18 cellular contexts compared by ENCODE assay signal in the genomic region with DNA sequence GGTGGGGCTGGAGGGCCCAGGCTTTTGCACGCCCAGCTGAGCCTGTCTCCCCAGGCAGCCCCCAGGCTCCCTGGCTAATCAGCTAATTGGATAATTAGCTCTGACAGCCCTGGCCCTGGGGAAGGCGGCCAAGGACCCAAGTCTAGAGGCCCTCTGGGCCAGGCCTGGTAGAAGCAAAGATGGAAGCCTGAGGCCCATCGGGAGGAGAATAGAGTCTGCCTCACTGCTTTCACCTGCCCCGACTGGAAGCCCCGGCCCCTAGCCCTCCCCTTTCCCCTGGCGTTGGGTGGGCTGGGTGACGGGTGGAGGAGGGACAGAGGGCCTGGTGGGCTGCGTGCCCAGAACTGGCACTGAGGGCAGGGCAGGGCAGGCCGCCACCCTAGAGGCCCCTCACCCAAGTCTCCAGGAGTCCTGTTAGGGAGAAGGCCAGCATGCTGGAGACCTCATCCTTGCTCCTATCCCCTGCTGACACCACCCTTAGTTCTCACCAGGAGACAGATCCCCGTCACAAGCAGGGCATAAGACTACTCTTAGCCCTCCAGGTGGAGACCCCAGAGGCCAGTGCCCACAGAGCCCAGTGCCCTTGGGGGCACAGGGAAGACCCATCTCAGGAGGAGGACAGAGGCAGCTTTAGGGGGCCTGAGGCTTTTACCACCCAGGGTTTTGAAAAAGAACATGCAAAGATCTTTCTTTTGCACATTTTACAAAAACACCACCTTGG. TPM values are rescaled to one million over a fixed set of nuclear protein-coding genes. Genes with fewer than 3 reads are reported as not detected.
A peak's percentile ranks its signal among the peaks of the same experiment; 100 is the strongest.
DNase-seq lines count a peak whose midpoint lies in the region; ATAC-seq, FAIRE-seq and TF ChIP-seq lines count a peak whose summit lies in the region.
"Had no signal": no experiment of that assay in that cellular context is flagged by ENCODE, and none has a peak within 500 bp of the region (broad histone marks: within the 10 kb centered on the region; RNA-seq: fewer than 3 reads in every experiment).

No MANE protein-coding gene starts in this region.

- no TSS peak for BruUV-seq in endothelial cell of umbilical vein (replicated peaks; lab: Mats Ljungman, UMichigan)

- no peak for ATAC-seq in effector memory CD8-positive, alpha-beta T cell (replicated peaks)
- ATAC-seq in GM18517 (IDR thresholded peaks at IDR 0.05; ENCODE audit: unreplicated experiment), result no peak
- ATAC-seq in natural killer cell treated with Interleukin-12 subunit alpha and Interleukin-12 subunit beta and Interleukin-15 and Interleukin-18, amount 100 ng/mL, for 72 hours, result no peak
- ATAC-seq: activated CD8-positive, alpha-beta T cell treated with anti-CD3 and anti-CD28 coated beads, Interleukin-2, amount 10 ng/mL, durations not matched to agents 7 days and 5 days; left colon; stimulated activated memory B cell treated with anti-CD40 and anti-IgM and Interleukin-4, amounts not matched to agents 10 μg/mL and 1 μg/mL and 100 μg/mL, for 72 hours had no signal

- peak overlapping the region in 9 of 11 experiments; percentile 26 to 79 (median 71); a peak in 14 of 22 replicates for H3K27ac ChIP-seq in BLaER1 treated with 17β-estradiol and CSF1 and Interleukin-3, amounts not matched to agents 10 nM and 100 nM
- H3K27ac ChIP-seq in endothelial cell of umbilical vein (ENCODE audit: insufficient read depth, low read depth, low read length), result no peak overlapping the region
- H3K27ac ChIP-seq: neural progenitor cell had no signal

- peaks cover 3% of the 10 kb centered on the region for H3K36me3 Mint-ChIP-seq in effector memory CD8-positive, alpha-beta T cell (ENCODE audit: insufficient read depth)
- H3K36me3 Mint-ChIP-seq in natural killer cell treated with Interleukin-12 subunit alpha and Interleukin-12 subunit beta and Interleukin-15 and Interleukin-18, amount 100 ng/mL, for 72 hours, result no peaks in the 10 kb centered on the region
- H3K36me3 Mint-ChIP-seq: CD4-positive, CD25-positive, alpha-beta regulatory T cell; neural progenitor cell; stimulated activated memory B cell treated with anti-CD40 and anti-IgM and Interleukin-4, amounts not matched to agents 10 μg/mL and 1 μg/mL and 100 μg/mL, for 72 hours had no signal

- CTCF ChIA-PET in endothelial cell of umbilical vein (lab: Charles Lee), result interaction anchor here (0.8 to 8.5 kb wide), 6 partner anchors 11 to 125 kb away, joined by 3 to 543 read pairs (median 10); no protein-coding TSS in a partner anchor

- no peak for TF ChIP-seq POLR2A in endothelial cell of umbilical vein (IDR thresholded peaks at IDR 0.05; ENCODE audit: low read depth, low read length)

- H3K4me3 Mint-ChIP-seq in effector memory CD8-positive, alpha-beta T cell, result no peak overlapping the region
- no peak overlapping the region for H3K4me3 Mint-ChIP-seq in natural killer cell treated with Interleukin-12 subunit alpha and Interleukin-12 subunit beta and Interleukin-15 and Interleukin-18, amount 100 ng/mL, for 72 hours
- H3K4me3 Mint-ChIP-seq: activated CD8-positive, alpha-beta T cell treated with anti-CD3 and anti-CD28 coated beads, Interleukin-2, amount 10 ng/mL, durations not matched to agents 7 days and 5 days; stimulated activated memory B cell treated with anti-CD40 and anti-IgM and Interleukin-4, amounts not matched to agents 10 μg/mL and 1 μg/mL and 100 μg/mL, for 72 hours had no signal

- H3K4me1 Mint-ChIP-seq in effector memory CD8-positive, alpha-beta T cell (ENCODE audit: low read depth in 2 of 2), result peaks cover 0 to 3% of the 10 kb centered on the region in 2 donors
- no peaks in the 10 kb centered on the region for H3K4me1 Mint-ChIP-seq in natural killer cell treated with Interleukin-12 subunit alpha and Interleukin-12 subunit beta and Interleukin-15 and Interleukin-18, amount 100 ng/mL, for 72 hours (ENCODE audit: low read depth in 2 of 2)

- no peak for TF ChIP-seq CTCF in endothelial cell of umbilical vein (IDR thresholded peaks at IDR 0.05; ENCODE audit: extremely low read depth in 1 of 2, insufficient read depth in 1 of 2, low read depth in 1 of 2, low read length in 2 of 2)

- H3K27ac Mint-ChIP-seq in effector memory CD8-positive, alpha-beta T cell, result no peak overlapping the region
- no peak overlapping the region for H3K27ac Mint-ChIP-seq in natural killer cell treated with Interleukin-12 subunit alpha and Interleukin-12 subunit beta and Interleukin-15 and Interleukin-18, amount 100 ng/mL, for 72 hours
- H3K27ac Mint-ChIP-seq: activated CD8-positive, alpha-beta T cell treated with anti-CD3 and anti-CD28 coated beads, Interleukin-2, amount 10 ng/mL, durations not matched to agents 7 days and 5 days; CD4-positive, CD25-positive, alpha-beta regulatory T cell; stimulated activated memory B cell treated with anti-CD40 and anti-IgM and Interleukin-4, amounts not matched to agents 10 μg/mL and 1 μg/mL and 100 μg/mL, for 72 hours had no signal

- H3K27me3 ChIP-seq in BLaER1 treated with 17β-estradiol and CSF1 and Interleukin-3, amounts not matched to agents 10 nM and 100 nM, result no peaks in the 10 kb centered on the region
- H3K27me3 ChIP-seq in endothelial cell of umbilical vein (ENCODE audit: control insufficient read depth in 2 of 2, insufficient read depth in 2 of 2, low read length in 2 of 2) (no peaks in the 10 kb centered on the region), skeletal muscle satellite cell (ENCODE audit: control insufficient read depth, insufficient read depth, low read length) (no peaks in the 10 kb centered on the region)

- peak overlapping the region in 1 of 10 experiments; percentile 14; a peak in 3 of 20 replicates for H3K4me3 ChIP-seq in BLaER1 treated with 17β-estradiol and CSF1 and Interleukin-3, amounts not matched to agents 10 nM and 100 nM
- H3K4me3 ChIP-seq in endothelial cell of umbilical vein (replicated peaks in 1 of 3; ENCODE audit: insufficient read depth in 1 of 3, low read depth in 1 of 3, low read length in 3 of 3) (no peak overlapping the region), skeletal muscle satellite cell (ENCODE audit: low read length) (no peak overlapping the region)
- H3K4me3 ChIP-seq: neural progenitor cell had no signal

- H3K9me1 ChIP-seq in endothelial cell of umbilical vein (replicated peaks; ENCODE audit: control insufficient read depth, extremely low read depth, insufficient read depth, low read length), result no peaks in the 10 kb centered on the region

- no peaks in the 10 kb centered on the region for H3K79me2 ChIP-seq in endothelial cell of umbilical vein (ENCODE audit: control insufficient read depth, insufficient read depth, low read length)

- H3K9me3 Mint-ChIP-seq in effector memory CD8-positive, alpha-beta T cell, result no peaks in the 10 kb centered on the region
- H3K9me3 Mint-ChIP-seq in natural killer cell treated with Interleukin-12 subunit alpha and Interleukin-12 subunit beta and Interleukin-15 and Interleukin-18, amount 100 ng/mL, for 72 hours, result no peaks in the 10 kb centered on the region
- H3K9me3 Mint-ChIP-seq: neural progenitor cell; stimulated activated memory B cell treated with anti-CD40 and anti-IgM and Interleukin-4, amounts not matched to agents 10 μg/mL and 1 μg/mL and 100 μg/mL, for 72 hours had no signal

- peaks cover under 1 to 18% of the 10 kb centered on the region in 2 donors for H3K27me3 Mint-ChIP-seq in effector memory CD8-positive, alpha-beta T cell
- peaks cover under 1 to 16% of the 10 kb centered on the region in 2 donors for H3K27me3 Mint-ChIP-seq in natural killer cell treated with Interleukin-12 subunit alpha and Interleukin-12 subunit beta and Interleukin-15 and Interleukin-18, amount 100 ng/mL, for 72 hours

- no peak overlapping the region for H2AFZ ChIP-seq in endothelial cell of umbilical vein (ENCODE audit: low read depth, low read length)
- H2AFZ ChIP-seq: neural progenitor cell had no signal

- POLR2A ChIA-PET in endothelial cell of umbilical vein (lab: Charles Lee), result interaction anchor here (0.5 kb wide), 1 partner anchor 398 kb away, joined by 3 read pairs; no protein-coding TSS in a partner anchor

- peaks cover 47 to 73% (median 70%) of the 10 kb centered on the region in 10 experiments for H3K4me1 ChIP-seq in BLaER1 treated with 17β-estradiol and CSF1 and Interleukin-3, amounts not matched to agents 10 nM and 100 nM
- peaks cover 26% of the 10 kb centered on the region for H3K4me1 ChIP-seq in endothelial cell of umbilical vein (ENCODE audit: control insufficient read depth, extremely low read depth, insufficient read depth, low read length)
- peaks cover 31% of the 10 kb centered on the region for H3K4me1 ChIP-seq in skeletal muscle satellite cell (ENCODE audit: control insufficient read depth, insufficient read depth, low read length)

- H3K9ac ChIP-seq in BLaER1 treated with 17β-estradiol and CSF1 and Interleukin-3, amounts not matched to agents 10 nM and 100 nM, result peak overlapping the region in 9 of 11 experiments; percentile 13 to 75 (median 63); a peak in 16 of 22 replicates
- H3K9ac ChIP-seq in endothelial cell of umbilical vein (replicated peaks; ENCODE audit: extremely low read depth, insufficient read depth, low read length), result peak overlapping the region; percentile 13
- H3K9ac ChIP-seq in skeletal muscle satellite cell (ENCODE audit: low read depth, low read length), result peak overlapping the region; percentile 31
- H3K9ac ChIP-seq: neural progenitor cell had no signal

- dilution Hi-C loops in endothelial cell of umbilical vein (cut with MboI; ENCODE audit: extremely low pct_ligation_motif_present, low sequenced_read_pairs), result no loop called here

- H3K36me3 ChIP-seq in BLaER1 treated with 17β-estradiol and CSF1 and Interleukin-3, amounts not matched to agents 10 nM and 100 nM, result peaks cover 0 to 12% (median 0%) of the 10 kb centered on the region in 11 experiments; a peak in 5 of 22 replicates
- H3K36me3 ChIP-seq in endothelial cell of umbilical vein (ENCODE audit: control insufficient read depth in 2 of 2, extremely low read depth in 1 of 2, insufficient read depth in 2 of 2, low read length in 2 of 2) (no peaks in the 10 kb centered on the region), skeletal muscle satellite cell (ENCODE audit: insufficient read depth, low read length) (peaks cover 36% of the 10 kb centered on the region)
- H3K36me3 ChIP-seq: neural progenitor cell had no signal

- H3K9me3 ChIP-seq in BLaER1 treated with 17β-estradiol and CSF1 and Interleukin-3, amounts not matched to agents 10 nM and 100 nM (replicated peaks in 1 of 11), result no peaks in the 10 kb centered on the region
- no peaks in the 10 kb centered on the region for H3K9me3 ChIP-seq in endothelial cell of umbilical vein (replicated peaks; ENCODE audit: control insufficient read depth, insufficient read depth, low read length)
- H3K9me3 ChIP-seq in skeletal muscle satellite cell (replicated peaks; ENCODE audit: low read length), result no peaks in the 10 kb centered on the region

- no peak for FAIRE-seq in endothelial cell of umbilical vein (lab: Jason Lieb, UNC)

- peaks cover 0 to 19% (median 0%) of the 10 kb centered on the region in 11 experiments; a peak in 5 of 22 replicates for H4K20me1 ChIP-seq in BLaER1 treated with 17β-estradiol and CSF1 and Interleukin-3, amounts not matched to agents 10 nM and 100 nM
- no peaks in the 10 kb centered on the region for H4K20me1 ChIP-seq in endothelial cell of umbilical vein (replicated peaks; ENCODE audit: control insufficient read depth, extremely low read depth, insufficient read depth, low read length)

- intact Hi-C loops in endothelial cell of umbilical vein (cut with micrococcal nuclease), result loop anchor here (5.0 kb wide), 2 partner anchors 38 to 58 kb away; no protein-coding TSS in a partner anchor

- H3K4me2 ChIP-seq in BLaER1 treated with 17β-estradiol and CSF1 and Interleukin-3, amounts not matched to agents 10 nM and 100 nM, result peak overlapping the region; percentile 72 to 100 (median 96)
- no peak overlapping the region for H3K4me2 ChIP-seq in endothelial cell of umbilical vein (ENCODE audit: insufficient read depth, low read length)
- H3K4me2 ChIP-seq in skeletal muscle satellite cell (ENCODE audit: low read length), result no peak overlapping the region
- H3K4me2 ChIP-seq: neural progenitor cell had no signal

- DNase-seq in NCI-H69 (lab: John Stamatoyannopoulos, UW) (peak; percentile 72), endothelial cell of umbilical vein (ENCODE audit: low read depth, low spot score) (no peak)
- DNase-seq in effector memory CD8-positive, alpha-beta T cell, result no peak
- no peak for DNase-seq in natural killer cell treated with Interleukin-12 subunit alpha and Interleukin-12 subunit beta and Interleukin-15 and Interleukin-18, amount 100 ng/mL, for 72 hours (ENCODE audit: low spot score)
- no peak for DNase-seq in activated naive CD4-positive, alpha-beta T cell treated with anti-CD3 and anti-CD28 coated beads, Interleukin-2, amount 50 U/mL, for 16 hours
- DNase-seq: activated CD8-positive, alpha-beta T cell treated with anti-CD3 and anti-CD28 coated beads, Interleukin-2, amount 10 ng/mL, durations not matched to agents 7 days and 5 days; activated naive CD4-positive, alpha-beta T cell treated with Interleukin-2 at 50 U/mL for 16 hours; CD4-positive, CD25-positive, alpha-beta regulatory T cell; GF-D8; KG1; left colon; NCI-H2107; OCI-M1 had no signal

RNA-seq across cellular contexts. Expression of a gene that starts 12.0 kb away (rescaled TPM):
- total RNA-seq in endothelial cell of umbilical vein, result 74.4 and 91.5 TPM in 2 replicates
- 87.3 and 141 TPM in 2 replicates for polyA plus RNA-seq in endothelial cell of umbilical vein
- polyA plus RNA-seq in endothelial cell of umbilical vein (2011; cell fraction: cytosol; rRNA removed), result 40.8 and 60.9 TPM in 2 replicates
- polyA plus RNA-seq in endothelial cell of umbilical vein (2011; cell fraction: nucleus; rRNA removed), result 42.5 and 44.4 TPM in 2 replicates
- polyA plus RNA-seq in endothelial cell of umbilical vein (2012), result 47.3 and 75.1 TPM in 2 replicates
- polyA minus RNA-seq in endothelial cell of umbilical vein, result 16.2 and 18.2 TPM in 2 replicates
- polyA minus RNA-seq in endothelial cell of umbilical vein (2011; cell fraction: cytosol; rRNA and poly(A)+ RNA removed), result not detected
- polyA minus RNA-seq in endothelial cell of umbilical vein (2011; cell fraction: nucleus; rRNA and poly(A)+ RNA removed), result 9.0 and 18.8 TPM in 2 replicates
- total RNA-seq in skeletal muscle satellite cell (2012; rRNA removed), result 1.0 and 1.1 TPM in 2 replicates
- 1 to 10 TPM in 1 of 2 donors, under 1 TPM in 1; 0.86 to 1.4 TPM for total RNA-seq in natural killer cell treated with Interleukin-12 subunit alpha and Interleukin-12 subunit beta and Interleukin-15 and Interleukin-18, amount 100 ng/mL, for 72 hours

RNA-seq across cellular contexts. Expression of a gene that starts 25.9 kb away (rescaled TPM):
- total RNA-seq in endothelial cell of umbilical vein, result 42.2 and 53.0 TPM in 2 replicates
- 46.3 and 60.5 TPM in 2 replicates for polyA plus RNA-seq in endothelial cell of umbilical vein
- polyA plus RNA-seq in endothelial cell of umbilical vein (2011; cell fraction: cytosol; rRNA removed), result 25.5 and 32.2 TPM in 2 replicates
- 235 and 243 TPM in 2 replicates for polyA plus RNA-seq in endothelial cell of umbilical vein (2011; cell fraction: nucleus; rRNA removed)
- 39.6 and 42.8 TPM in 2 replicates for polyA plus RNA-seq in endothelial cell of umbilical vein (2012)
- 26.5 and 37.9 TPM in 2 replicates for polyA minus RNA-seq in endothelial cell of umbilical vein
- polyA minus RNA-seq in endothelial cell of umbilical vein (2011; cell fraction: cytosol; rRNA and poly(A)+ RNA removed), result 37.0 TPM
- polyA minus RNA-seq in endothelial cell of umbilical vein (2011; cell fraction: nucleus; rRNA and poly(A)+ RNA removed), result 27.6 and 47.5 TPM in 2 replicates
- total RNA-seq in skeletal muscle satellite cell (2012; rRNA removed), result 40.4 and 49.2 TPM in 2 replicates
- 100 to 1,000 TPM in 1 of 2 donors, 10 to 100 TPM in 1; 54.6 to 120 TPM for total RNA-seq in natural killer cell treated with Interleukin-12 subunit alpha and Interleukin-12 subunit beta and Interleukin-15 and Interleukin-18, amount 100 ng/mL, for 72 hours

RNA-seq across cellular contexts. Expression of a gene that starts 27.4 kb away (rescaled TPM):
- total RNA-seq in endothelial cell of umbilical vein, result 95.4 and 97.6 TPM in 2 replicates
- 120 and 198 TPM in 2 replicates for polyA plus RNA-seq in endothelial cell of umbilical vein
- polyA plus RNA-seq in endothelial cell of umbilical vein (2011; cell fraction: cytosol; rRNA removed), result 80.0 and 100 TPM in 2 replicates
- polyA plus RNA-seq in endothelial cell of umbilical vein (2011; cell fraction: nucleus; rRNA removed), result 54.7 and 78.0 TPM in 2 replicates
- 38.9 and 59.8 TPM in 2 replicates for polyA plus RNA-seq in endothelial cell of umbilical vein (2012)
- polyA minus RNA-seq in endothelial cell of umbilical vein, result 80.5 and 91.7 TPM in 2 replicates
- 98.0 TPM for polyA minus RNA-seq in endothelial cell of umbilical vein (2011; cell fraction: cytosol; rRNA and poly(A)+ RNA removed)
- polyA minus RNA-seq in endothelial cell of umbilical vein (2011; cell fraction: nucleus; rRNA and poly(A)+ RNA removed), result 19.5 and 40.5 TPM in 2 replicates
- 84.7 and 112 TPM in 2 replicates for total RNA-seq in skeletal muscle satellite cell (2012; rRNA removed)
- total RNA-seq in natural killer cell treated with Interleukin-12 subunit alpha and Interleukin-12 subunit beta and Interleukin-15 and Interleukin-18, amount 100 ng/mL, for 72 hours, result 100 to 1,000 TPM; 129 to 138 TPM

RNA-seq across cellular contexts. Expression of a gene that starts 59.5 kb away (rescaled TPM):
- 63.1 and 67.9 TPM in 2 replicates for total RNA-seq in endothelial cell of umbilical vein
- 89.6 and 91.6 TPM in 2 replicates for polyA plus RNA-seq in endothelial cell of umbilical vein
- polyA plus RNA-seq in endothelial cell of umbilical vein (2011; cell fraction: cytosol; rRNA removed), result 73.4 and 87.2 TPM in 2 replicates
- 114 and 131 TPM in 2 replicates for polyA plus RNA-seq in endothelial cell of umbilical vein (2011; cell fraction: nucleus; rRNA removed)
- 49.2 and 49.9 TPM in 2 replicates for polyA plus RNA-seq in endothelial cell of umbilical vein (2012)
- 48.5 and 105 TPM in 2 replicates for polyA minus RNA-seq in endothelial cell of umbilical vein
- polyA minus RNA-seq in endothelial cell of umbilical vein (2011; cell fraction: cytosol; rRNA and poly(A)+ RNA removed), result 46.1 TPM
- polyA minus RNA-seq in endothelial cell of umbilical vein (2011; cell fraction: nucleus; rRNA and poly(A)+ RNA removed), result 14.1 and 22.6 TPM in 2 replicates
- 67.5 and 72.2 TPM in 2 replicates for total RNA-seq in skeletal muscle satellite cell (2012; rRNA removed)
- 10 to 100 TPM; 48.1 to 62.5 TPM for total RNA-seq in natural killer cell treated with Interleukin-12 subunit alpha and Interleukin-12 subunit beta and Interleukin-15 and Interleukin-18, amount 100 ng/mL, for 72 hours

RNA-seq across cellular contexts. Expression of a gene that starts 59.5 kb away (rescaled TPM):
- 81.6 and 97.0 TPM in 2 replicates for total RNA-seq in endothelial cell of umbilical vein
- 55.2 and 60.6 TPM in 2 replicates for polyA plus RNA-seq in endothelial cell of umbilical vein
- 36.0 and 59.9 TPM in 2 replicates for polyA plus RNA-seq in endothelial cell of umbilical vein (2011; cell fraction: cytosol; rRNA removed)
- polyA plus RNA-seq in endothelial cell of umbilical vein (2011; cell fraction: nucleus; rRNA removed), result 82.2 and 90.1 TPM in 2 replicates
- polyA plus RNA-seq in endothelial cell of umbilical vein (2012), result 45.4 and 53.7 TPM in 2 replicates
- polyA minus RNA-seq in endothelial cell of umbilical vein, result 12.2 and 13.6 TPM in 2 replicates
- polyA minus RNA-seq in endothelial cell of umbilical vein (2011; cell fraction: cytosol; rRNA and poly(A)+ RNA removed), result 37.5 TPM
- polyA minus RNA-seq in endothelial cell of umbilical vein (2011; cell fraction: nucleus; rRNA and poly(A)+ RNA removed), result 15.8 and 48.0 TPM in 2 replicates
- 17.2 and 21.0 TPM in 2 replicates for total RNA-seq in skeletal muscle satellite cell (2012; rRNA removed)
- total RNA-seq in natural killer cell treated with Interleukin-12 subunit alpha and Interleukin-12 subunit beta and Interleukin-15 and Interleukin-18, amount 100 ng/mL, for 72 hours, result 100 to 1,000 TPM; 106 to 117 TPM

Comparison
In these comparisons a context has a peak if more than half of its experiments do, and no peak if none do; other contexts are left out.
1. H3K4me2 ChIP-seq: peak in BLaER1 treated with 17β-estradiol and CSF1 and Interleukin-3, amounts not matched to agents 10 nM and 100 nM (11 of 11); none in endothelial cell of umbilical vein (single experiment) and skeletal muscle satellite cell (single experiment).
2. H3K9ac ChIP-seq: peak in every context shown above with its lines; median percentile 63 in BLaER1 treated with 17β-estradiol and CSF1 and Interleukin-3, amounts not matched to agents 10 nM and 100 nM; 31 in skeletal muscle satellite cell; 13 in endothelial cell of umbilical vein.
3. RNA of a gene that starts 12.0 kb away (total RNA-seq): 74.4 to 91.5 TPM in endothelial cell of umbilical vein; 0.86 to 1.4 TPM in natural killer cell treated with Interleukin-12 subunit alpha and Interleukin-12 subunit beta and Interleukin-15 and Interleukin-18, amount 100 ng/mL, for 72 hours; every median in the first group is over 10 times any median in the second.